Comparison of ENCODE assay signal across 8 cellular contexts in genomic region chr10:31770307-31770902, GRCh38.
DNase-seq lines count a peak whose midpoint lies in the region; ATAC-seq, FAIRE-seq and TF ChIP-seq lines count a peak whose summit lies in the region.

No MANE protein-coding gene starts in this region.

- FAIRE-seq in islet of Langerhans (lab: Jason Lieb, UNC): peak; percentile 13

- H3K9me3 Mint-ChIP-seq in HFFc6: no peaks in the 10 kb centered on the region
- H3K9me3 Mint-ChIP-seq in activated naive CD8-positive, alpha-beta T cell treated with anti-CD3 and anti-CD28 coated beads, Interleukin-2, amount 50 U/mL, for 24 hours: no peaks in the 10 kb centered on the region

- ATAC-seq in activated naive CD8-positive, alpha-beta T cell treated with anti-CD3 and anti-CD28 coated beads, Interleukin-2, amount 50 U/mL, for 24 hours: peak; percentile 59

- peak; percentile 81 for TF ChIP-seq CTCF in GM12874 (IDR thresholded peaks at IDR 0.05; ENCODE audit: insufficient read depth, low read depth, low read length)
- peak; percentile 75 for TF ChIP-seq CTCF in HFFc6 (IDR thresholded peaks at IDR 0.05)

- no peaks in the 10 kb centered on the region; the same call in 1 of the 2 replicates for H3K27me3 Mint-ChIP-seq in HFFc6 (ENCODE audit: insufficient read depth)
- H3K27me3 Mint-ChIP-seq in activated naive CD8-positive, alpha-beta T cell treated with anti-CD3 and anti-CD28 coated beads, Interleukin-2, amount 50 U/mL, for 24 hours: peaks cover 4% of the 10 kb centered on the region

- H3K27ac Mint-ChIP-seq in HFFc6: peak overlapping the region; percentile 87
- H3K27ac Mint-ChIP-seq in activated naive CD8-positive, alpha-beta T cell treated with anti-CD3 and anti-CD28 coated beads, Interleukin-2, amount 50 U/mL, for 24 hours: no peak overlapping the region

- in situ Hi-C loops in SK-MEL-5 (cut with HindIII; ENCODE audit: low pct_unique_long_range_greater_than_20kb, low sequenced_read_pairs): no loop called here

- DNase-seq in HFFc6 (no peak), SK-MEL-5 (ENCODE audit: low read depth, low spot score) (peak; percentile 45), cerebellar nuclear complex (lab: John Stamatoyannopoulos, UW) (no peak), SW480 (ENCODE audit: low spot score) (no peak)
- peak; percentile 57 for DNase-seq in activated naive CD8-positive, alpha-beta T cell treated with anti-CD3 and anti-CD28 coated beads, Interleukin-2, amount 50 U/mL, for 24 hours
- peak; percentile 26 for DNase-seq in stimulated activated CD8-positive, alpha-beta memory T cell treated with anti-CD3 and anti-CD28 coated beads, Interleukin-12 subunit alpha, Interleukin-12 subunit beta, amount 100 ng/mL, for 4 hours (ENCODE audit: low read depth)

- H3K4me3 Mint-ChIP-seq in HFFc6: no peak overlapping the region
- H3K4me3 Mint-ChIP-seq in activated naive CD8-positive, alpha-beta T cell treated with anti-CD3 and anti-CD28 coated beads, Interleukin-2, amount 50 U/mL, for 24 hours: no peak overlapping the region

- no peaks in the 10 kb centered on the region for H3K36me3 Mint-ChIP-seq in HFFc6 (ENCODE audit: low read depth)
- no peaks in the 10 kb centered on the region for H3K36me3 Mint-ChIP-seq in activated naive CD8-positive, alpha-beta T cell treated with anti-CD3 and anti-CD28 coated beads, Interleukin-2, amount 50 U/mL, for 24 hours (ENCODE audit: low read depth)

- peaks cover 45% of the 10 kb centered on the region for H3K4me1 Mint-ChIP-seq in HFFc6 (ENCODE audit: low read depth)
- H3K4me1 Mint-ChIP-seq in activated naive CD8-positive, alpha-beta T cell treated with anti-CD3 and anti-CD28 coated beads, Interleukin-2, amount 50 U/mL, for 24 hours: peaks cover 13% of the 10 kb centered on the region

Comparison
In these comparisons a context has a peak if more than half of its experiments do, and no peak if none do; other contexts are left out.
1. DNase-seq: peak in SK-MEL-5 (single experiment), activated naive CD8-positive, alpha-beta T cell treated with anti-CD3 and anti-CD28 coated beads, Interleukin-2, amount 50 U/mL, for 24 hours (single experiment) and stimulated activated CD8-positive, alpha-beta memory T cell treated with anti-CD3 and anti-CD28 coated beads, Interleukin-12 subunit alpha, Interleukin-12 subunit beta, amount 100 ng/mL, for 4 hours (single experiment); none in HFFc6 (single experiment), cerebellar nuclear complex (0 of 2) and SW480 (single experiment).